21 cellular contexts compared by ENCODE assay signal in genomic region chr7:40612298-40612697, GRCh38.
"Had no signal": no experiment of that assay in that cellular context is flagged by ENCODE, and none has a peak within 500 bp of the region (broad histone marks: within the 10 kb centered on the region; RNA-seq: fewer than 3 reads in every experiment).

No MANE protein-coding gene starts in this region.

- H3K27me3 ChIP-seq: SJSA1 had no signal

- FAIRE-seq: K562, RCC 7860 had no signal

- H3K27ac ChIP-seq: KMS-11, SJSA1, SK-N-MC had no signal

- H3K9ac ChIP-seq: KMS-11 had no signal

- DNase-seq: MV-4-11, NCI-H1048, NCI-H1105, NCI-H1417, NCI-H1436 treated with DMSO at 0.1 percent for 48 hours, NCI-H1694, NCI-H187 treated with DMSO at 0.1 percent for 48 hours, NCI-H2029 treated with DMSO at 0.1 percent for 48 hours, NCI-H2171 treated with DMSO at 0.1 percent for 48 hours, NCI-H524, NCI-H69, NCI-H774, Right ventricle myocardium superior, RPMI8226, SIG-M5, SW 1271 had no signal

- H3K9me3 ChIP-seq: SJSA1 had no signal

- H3K36me3 ChIP-seq: SJSA1 had no signal

- H3K4me1 ChIP-seq: SJSA1 had no signal

- ATAC-seq: K562 had no signal

- H3K4me2 ChIP-seq: KMS-11 had no signal

- H3K4me3 ChIP-seq: K562, SJSA1, SK-N-MC had no signal
